Comparison of ENCODE assay signal across 30 cellular contexts in the genomic region with DNA sequence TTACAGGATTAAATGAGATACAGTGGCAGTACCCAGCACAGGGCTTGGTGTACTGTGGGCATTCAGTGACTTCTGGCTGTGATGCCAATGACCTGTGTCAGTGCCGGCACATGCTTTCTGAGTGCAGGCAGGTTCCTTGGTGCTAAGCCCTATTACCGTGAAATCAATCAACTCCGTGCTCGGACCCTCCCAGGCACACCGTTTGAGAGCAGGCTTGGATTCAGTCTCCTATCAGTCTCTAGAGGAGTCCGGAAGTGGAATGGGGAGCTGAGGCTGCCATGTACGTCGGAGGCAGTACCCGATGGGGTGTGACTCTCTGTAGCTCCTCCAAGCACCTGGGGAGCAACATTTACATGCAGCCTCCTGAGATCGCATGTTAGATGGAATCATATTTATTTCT. TPM values are rescaled to one million over a fixed set of nuclear protein-coding genes. Genes with fewer than 3 reads are reported as not detected.
DNase-seq lines count a peak whose midpoint lies in the region; ATAC-seq, FAIRE-seq and TF ChIP-seq lines count a peak whose summit lies in the region.
"Had no signal": no experiment of that assay in that cellular context is flagged by ENCODE, and none has a peak within 500 bp of the region (broad histone marks: within the 10 kb centered on the region; RNA-seq: fewer than 3 reads in every experiment).

No MANE protein-coding gene starts in this region.

- no peaks in the 10 kb centered on the region for H3K36me3 Mint-ChIP-seq in GM23338 (ENCODE audit: low read depth)
- H3K36me3 Mint-ChIP-seq: CD4-positive, alpha-beta memory T cell had no signal

- peaks cover 7% of the 10 kb centered on the region; the same call in 1 of the 2 replicates for H3K9me2 ChIP-seq in GM23338 (ENCODE audit: insufficient read depth)

- H3K4me2 ChIP-seq in A549, result peak overlapping the region; percentile 84
- H3K4me2 ChIP-seq in GM23338, result no peak overlapping the region

- H3K36me3 ChIP-seq in GM23338 (ENCODE audit: insufficient read depth), result no peaks in the 10 kb centered on the region
- no peaks in the 10 kb centered on the region for H3K36me3 ChIP-seq in aorta (ENCODE audit: control insufficient read depth in 1 of 2, insufficient read depth in 2 of 2, low read length in 1 of 2)
- H3K36me3 ChIP-seq: BLaER1 treated with 17β-estradiol and CSF1 and Interleukin-3, amounts not matched to agents 10 nM and 100 nM had no signal

- H2AFZ ChIP-seq in GM23338, result 0 out of 2 replicates have a peak overlapping the region, but pooled peaks have one; percentile 86

- no peaks in the 10 kb centered on the region; the same call in 2 of the 3 replicates for H3K9me3 Mint-ChIP-seq in GM23338

- CTCF ChIA-PET in A549 (lab: Yijun Ruan, JAX) (interaction anchor here (0.7 to 1.1 kb wide), 2 partner anchors 11 to 13 kb away, joined by 4 read pairs; no protein-coding TSS in a partner anchor), RWPE1 (lab: Yijun Ruan, JAX) (no interaction called here)

- H3K27me3 Mint-ChIP-seq in GM23338 (ENCODE audit: insufficient read depth, low read depth, poor library complexity), result peaks cover 10% of the 10 kb centered on the region

- POLR2A ChIA-PET in A549 (lab: Yijun Ruan, JAX) (no interaction called here), RWPE1 (lab: Yijun Ruan, JAX; ENCODE audit: low non-redundant PET) (no interaction called here)

- H4K20me1 ChIP-seq in GM23338 (replicated peaks; ENCODE audit: insufficient read depth), result no peaks in the 10 kb centered on the region

- DNase-seq in A549 (ENCODE audit: low read depth in 1 of 2, low spot score in 1 of 2) (no peak), GM23338 (ENCODE audit: low spot score) (no peak), RWPE1 (ENCODE audit: low spot score) (no peak), mesenteric fat pad (ENCODE audit: low spot score) (peak; percentile 74), aorta (no peak)
- DNase-seq in stimulated activated CD4-positive, alpha-beta T cell treated with anti-CD3 and anti-CD28 coated beads, Interleukin-15, amount 100 ng/mL, for 24 hours, result no peak
- DNase-seq: AML-193; CD4-positive, alpha-beta memory T cell; COR-L47; DMS 273 treated with DMSO at 0.1 percent for 48 hours; DMS79; EL; GDM1; HCEC 1CT; KBM-7; MM.1S; NCI-H1694 treated with DMSO at 0.1 percent for 48 hours; NCI-H2081; NCI-H2227 treated with DMSO at 0.1 percent for 48 hours; NCI-H526 treated with DMSO at 0.1 percent for 48 hours had no signal

- no peaks in the 10 kb centered on the region for H3K79me2 ChIP-seq in GM23338 (replicated peaks; ENCODE audit: insufficient read depth)

- intact Hi-C loops in aorta (cut with DNase I), result no loop called here

- H3K27ac Mint-ChIP-seq in GM23338, result no peak overlapping the region

- H3K27me3 ChIP-seq in GM23338 (ENCODE audit: insufficient read depth) (no peaks in the 10 kb centered on the region), aorta (ENCODE audit: control insufficient read depth in 1 of 2, insufficient read depth in 2 of 2, low read length in 1 of 2) (peaks cover 0 to 2% of the 10 kb centered on the region in 2 donors)
- H3K27me3 ChIP-seq: BLaER1 treated with 17β-estradiol and CSF1 and Interleukin-3, amounts not matched to agents 10 nM and 100 nM had no signal

- no peak overlapping the region for H3K4me3 Mint-ChIP-seq in GM23338
- H3K4me3 Mint-ChIP-seq: CD4-positive, alpha-beta memory T cell had no signal

- no peak for ATAC-seq in A549
- no peak for ATAC-seq in GM23338
- no peak for ATAC-seq in aorta (ENCODE audit: low FRiP score)
- ATAC-seq in HG03280 (IDR thresholded peaks at IDR 0.05; ENCODE audit: unreplicated experiment), result no peak
- no peak for ATAC-seq in GM21360 (IDR thresholded peaks at IDR 0.05; ENCODE audit: unreplicated experiment)
- ATAC-seq: GM12878 had no signal

- H3K27ac ChIP-seq in A549, result peak overlapping the region; percentile 85 to 94
- no peak overlapping the region for H3K27ac ChIP-seq in GM23338 (ENCODE audit: low read depth)
- peak overlapping the region; percentile 84 for H3K27ac ChIP-seq in RWPE1
- no peak overlapping the region for H3K27ac ChIP-seq in aorta (ENCODE audit: low read depth in 1 of 2, low read length in 2 of 2)

- H3K4me1 Mint-ChIP-seq in GM23338, result peaks cover 8% of the 10 kb centered on the region; the same call in 1 of the 3 replicates
- H3K4me1 Mint-ChIP-seq: CD4-positive, alpha-beta memory T cell had no signal

- FAIRE-seq in A549 (lab: Jason Lieb, UNC), result no peak
- FAIRE-seq: GM12878, H1, HTR-8/SVneo, RCC 7860 had no signal

- H3F3A ChIP-seq in GM23338 (replicated peaks; ENCODE audit: low read depth), result no peaks in the 10 kb centered on the region

- TF ChIP-seq RAD21 in A549 (conservative IDR thresholded peaks at IDR 0.05 in 1 of 2, IDR thresholded peaks at IDR 0.05 in 1 of 2), result no peak

- H3K9me3 ChIP-seq in A549 (no peaks in the 10 kb centered on the region), aorta (ENCODE audit: control insufficient read depth, low read length) (peaks cover 5% of the 10 kb centered on the region)

- no peak overlapping the region for H3K4me3 ChIP-seq in A549
- no peak overlapping the region for H3K4me3 ChIP-seq in GM23338
- H3K4me3 ChIP-seq in aorta (ENCODE audit: low read length in 2 of 2), result no peak overlapping the region
- H3K4me3 ChIP-seq: BLaER1 treated with 17β-estradiol and CSF1 and Interleukin-3, amounts not matched to agents 10 nM and 100 nM; GM12878 had no signal

- no peak for TF ChIP-seq POLR2A in A549 (IDR thresholded peaks at IDR 0.05; ENCODE audit: low read length)

- WGBS in A549 (ENCODE audit: missing lambda C conversion rate), result 97% methylated on average over 7 of the region's 10 CpGs
- 82 to 85% methylated on average over 10 of the region's 10 CpGs for WGBS in aorta, 2 donors

- TF ChIP-seq CTCF in A549 (IDR thresholded peaks at IDR 0.05) (no peak), GM23338 (conservative IDR thresholded peaks at IDR 0.05; ENCODE audit: low read depth in 2 of 2) (no peak), RWPE1 (conservative IDR thresholded peaks at IDR 0.05; ENCODE audit: low read depth) (no peak)

- TF ChIP-seq EP300 in A549 (IDR thresholded peaks at IDR 0.05), result no peak

- peaks cover 22% of the 10 kb centered on the region for H3K4me1 ChIP-seq in A549
- H3K4me1 ChIP-seq in GM23338 (ENCODE audit: insufficient read depth), result no peaks in the 10 kb centered on the region
- no peaks in the 10 kb centered on the region for H3K4me1 ChIP-seq in aorta (ENCODE audit: control insufficient read depth in 1 of 2, insufficient read depth in 2 of 2, low read length in 2 of 2)

TF ChIP-seq in A549, 52 proteins besides CTCF, POLR2A, EP300 and RAD21 (continues in another document):
- TF ChIP-seq HES2 (IDR thresholded peaks at IDR 0.05), result no peak
- TF ChIP-seq, protein P1, sequence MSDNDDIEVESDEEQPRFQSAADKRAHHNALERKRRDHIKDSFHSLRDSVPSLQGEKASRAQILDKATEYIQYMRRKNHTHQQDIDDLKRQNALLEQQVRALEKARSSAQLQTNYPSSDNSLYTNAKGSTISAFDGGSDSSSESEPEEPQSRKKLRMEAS (IDR thresholded peaks at IDR 0.05), result no peak
- TF ChIP-seq, protein P2, sequence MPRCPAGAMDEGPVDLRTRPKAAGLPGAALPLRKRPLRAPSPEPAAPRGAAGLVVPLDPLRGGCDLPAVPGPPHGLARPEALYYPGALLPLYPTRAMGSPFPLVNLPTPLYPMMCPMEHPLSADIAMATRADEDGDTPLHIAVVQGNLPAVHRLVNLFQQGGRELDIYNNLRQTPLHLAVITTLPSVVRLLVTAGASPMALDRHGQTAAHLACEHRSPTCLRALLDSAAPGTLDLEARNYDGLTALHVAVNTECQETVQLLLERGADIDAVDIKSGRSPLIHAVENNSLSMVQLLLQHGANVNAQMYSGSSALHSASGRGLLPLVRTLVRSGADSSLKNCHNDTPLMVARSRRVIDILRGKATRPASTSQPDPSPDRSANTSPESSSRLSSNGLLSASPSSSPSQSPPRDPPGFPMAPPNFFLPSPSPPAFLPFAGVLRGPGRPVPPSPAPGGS (IDR thresholded peaks at IDR 0.05), result no peak
- TF ChIP-seq FOSL2 (IDR thresholded peaks at IDR 0.05), result no peak
- TF ChIP-seq FOSL2 (CRISPR knock-in tag; IDR thresholded peaks at IDR 0.05), result no peak

TF ChIP-seq in GM23338, 12 proteins besides CTCF, POLR2A, EP300 and RAD21:
- no peak for TF ChIP-seq JUNB (IDR thresholded peaks at IDR 0.05; ENCODE audit: unreplicated experiment)

RNA-seq across cellular contexts. Expression of gene CACNG2, which starts 42.6 kb away (rescaled TPM):
- not detected in 2 replicates for polyA plus RNA-seq in A549 (2011; rRNA removed)
- polyA plus RNA-seq in A549 (2012; cell fraction: cytosol; rRNA removed), result not detected in 2 replicates
- polyA plus RNA-seq in A549 (2012; cell fraction: nucleus; rRNA removed), result not detected in 2 replicates
- not detected in 3 replicates for polyA plus RNA-seq in A549 (2017; fragmentation: RNase III; extraction: RNeasy Plus Mini Kit Qiagen cat#74134 plus additional on column Dnase treatment)
- polyA minus RNA-seq in A549 (2011; rRNA and poly(A)+ RNA removed), result 0.34 TPM in 1 of 2 replicates, not detected in the other
- total RNA-seq in GM23338 (2014; rRNA removed; shearing (Covaris generic)), result not detected in 2 replicates
- not detected in 2 replicates for polyA plus RNA-seq in GM23338 (2016; fragmentation: Nextera tagmentation; extraction: Ambion mirVana)
- total RNA-seq in mesenteric fat pad, result 0.19 TPM
- total RNA-seq in aorta, result not detected
- polyA plus RNA-seq in aorta, result under 1 TPM in 1 of 2 donors, not detected in 1; 0.13 TPM
- total RNA-seq: A172; CD4-positive, alpha-beta memory T cell; GM12878; H1; LHCN-M2; NCI-H460 had no signal
- polyA plus RNA-seq: CD4-positive, alpha-beta memory T cell; GM12878; H1 had no signal

Comparison
In these comparisons a context has a peak if more than half of its experiments do, and no peak if none do; other contexts are left out.
1. H3K27ac ChIP-seq: peak in A549 (2 of 2) and RWPE1 (single experiment); none in GM23338 (single experiment) and aorta (0 of 2).